21 cellular contexts compared by ENCODE assay signal in the genomic region with DNA sequence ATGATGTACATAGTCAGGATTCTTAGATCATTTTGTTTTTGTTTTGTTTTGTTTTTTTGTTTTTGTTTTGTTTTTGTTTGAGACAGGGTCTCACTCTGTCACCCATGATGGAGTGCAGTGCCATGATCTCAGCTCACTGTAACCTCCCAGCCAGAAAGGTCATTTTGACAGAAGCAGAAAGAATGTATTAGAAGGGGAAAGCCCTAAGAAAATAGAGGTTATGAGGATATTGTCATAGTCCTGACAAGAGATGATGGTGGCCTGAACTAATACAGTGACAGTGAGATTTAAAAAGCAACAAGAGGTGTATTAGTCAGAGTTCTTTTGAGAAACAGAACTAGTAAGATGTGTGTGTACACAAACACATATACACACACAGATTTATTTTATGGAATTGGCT.
"Had no signal": no experiment of that assay in that cellular context is flagged by ENCODE, and none has a peak within 500 bp of the region (broad histone marks: within the 10 kb centered on the region; RNA-seq: fewer than 3 reads in every experiment).

No MANE protein-coding gene starts in this region.

- ATAC-seq: effector memory CD8-positive, alpha-beta T cell; gastrocnemius medialis; left ventricle myocardium superior; lower lobe of right lung; natural killer cell; pancreas; right lobe of liver; stimulated activated memory B cell treated with anti-CD40 and anti-IgM and Interleukin-4, amounts not matched to agents 10 μg/mL and 1 μg/mL and 100 μg/mL, for 72 hours; upper lobe of right lung had no signal

- H3K9me3 Mint-ChIP-seq: effector memory CD8-positive, alpha-beta T cell; natural killer cell; stimulated activated memory B cell treated with anti-CD40 and anti-IgM and Interleukin-4, amounts not matched to agents 10 μg/mL and 1 μg/mL and 100 μg/mL, for 72 hours had no signal

- H3K36me3 Mint-ChIP-seq: natural killer cell had no signal

- FAIRE-seq: endometrium, keratinocyte, pancreas, small intestine had no signal

- DNase-seq: cortex of kidney; effector memory CD8-positive, alpha-beta T cell; gastrocnemius medialis; head of caudate nucleus; left ventricle myocardium superior; lower lobe of right lung; natural killer cell; pancreas; right lobe of liver; small intestine; stimulated activated CD4-positive, alpha-beta T cell treated with anti-CD3 and anti-CD28 coated beads, Interleukin-12 subunit alpha, Interleukin-12 subunit beta, amount 100 ng/mL, for 4 hours; stimulated activated CD4-positive, alpha-beta T cell treated with anti-CD3 and anti-CD28 coated beads, Interleukin-1b, Interleukin-23, amount 100 ng/mL, for 48 hours; stimulated activated CD4-positive, alpha-beta T cell treated with anti-CD3 and anti-CD28 coated beads, Interleukin-4, amount 100 ng/mL, for 1 hour; transverse colon; upper lobe of right lung; uterus had no signal

- H3K9me3 ChIP-seq: gastrocnemius medialis, lower lobe of right lung, neutrophil, pancreas, right lobe of liver, transverse colon, upper lobe of right lung, uterus had no signal

- H3K36me3 ChIP-seq: lower lobe of right lung, neutrophil, pancreas, right lobe of liver, transverse colon, upper lobe of right lung, uterus had no signal

- H3K27me3 Mint-ChIP-seq: effector memory CD8-positive, alpha-beta T cell; stimulated activated memory B cell treated with anti-CD40 and anti-IgM and Interleukin-4, amounts not matched to agents 10 μg/mL and 1 μg/mL and 100 μg/mL, for 72 hours; stimulated activated naive CD8-positive, alpha-beta T cell treated with anti-CD3 and anti-CD28 coated beads, Interleukin-15, Interleukin-2, amounts not matched to agents 100 ng/mL and 50 ng/mL, for 24 hours had no signal

- H3K27me3 ChIP-seq: gastrocnemius medialis, neutrophil, pancreas, right lobe of liver, transverse colon, upper lobe of right lung had no signal

- H3K4me1 Mint-ChIP-seq: natural killer cell; stimulated activated memory B cell treated with anti-CD40 and anti-IgM and Interleukin-4, amounts not matched to agents 10 μg/mL and 1 μg/mL and 100 μg/mL, for 72 hours had no signal

- H3K27ac ChIP-seq: gastrocnemius medialis, lower lobe of right lung, neutrophil, pancreas, right lobe of liver, transverse colon, upper lobe of right lung, uterus had no signal

- H3K4me3 ChIP-seq: gastrocnemius medialis, lower lobe of right lung, pancreas, right lobe of liver, transverse colon, upper lobe of right lung, uterus had no signal

- H3K4me1 ChIP-seq: gastrocnemius medialis, lower lobe of right lung, pancreas, right lobe of liver, transverse colon, upper lobe of right lung, uterus had no signal

- H3K4me3 Mint-ChIP-seq: effector memory CD8-positive, alpha-beta T cell; natural killer cell; stimulated activated memory B cell treated with anti-CD40 and anti-IgM and Interleukin-4, amounts not matched to agents 10 μg/mL and 1 μg/mL and 100 μg/mL, for 72 hours; stimulated activated naive CD8-positive, alpha-beta T cell treated with anti-CD3 and anti-CD28 coated beads, Interleukin-15, Interleukin-2, amounts not matched to agents 100 ng/mL and 50 ng/mL, for 24 hours had no signal

- H3K27ac Mint-ChIP-seq: effector memory CD8-positive, alpha-beta T cell; natural killer cell; stimulated activated memory B cell treated with anti-CD40 and anti-IgM and Interleukin-4, amounts not matched to agents 10 μg/mL and 1 μg/mL and 100 μg/mL, for 72 hours; stimulated activated naive CD8-positive, alpha-beta T cell treated with anti-CD3 and anti-CD28 coated beads, Interleukin-15, Interleukin-2, amounts not matched to agents 100 ng/mL and 50 ng/mL, for 24 hours had no signal
